In the genomic region with DNA sequence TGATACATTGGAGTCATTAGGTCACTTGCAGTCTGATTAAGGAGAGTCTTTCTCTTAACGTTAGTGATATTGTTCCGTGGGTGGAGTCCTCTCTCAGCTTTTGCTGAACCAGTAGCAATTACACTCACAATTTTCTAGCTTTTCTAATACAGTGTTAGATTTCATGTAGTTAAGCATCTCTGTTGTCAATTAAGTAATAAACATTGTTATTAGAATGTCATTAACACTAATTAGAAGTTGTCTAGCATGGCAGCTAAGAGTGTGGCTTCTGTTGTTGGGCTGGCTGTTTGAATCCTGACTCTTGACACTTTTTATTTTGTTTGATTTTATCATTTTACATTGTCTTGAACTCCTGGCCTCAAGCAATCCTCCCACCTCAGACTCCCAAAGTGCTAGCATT, we compare ENCODE assay signal across 1 cellular context.
TF ChIP-seq lines count a peak whose summit lies in the region.

No MANE protein-coding gene starts in this region.

TF ChIP-seq in K562, 482 proteins besides CTCF, POLR2A, EP300 and RAD21 (continued from another document):
- TF ChIP-seq, protein P1, sequence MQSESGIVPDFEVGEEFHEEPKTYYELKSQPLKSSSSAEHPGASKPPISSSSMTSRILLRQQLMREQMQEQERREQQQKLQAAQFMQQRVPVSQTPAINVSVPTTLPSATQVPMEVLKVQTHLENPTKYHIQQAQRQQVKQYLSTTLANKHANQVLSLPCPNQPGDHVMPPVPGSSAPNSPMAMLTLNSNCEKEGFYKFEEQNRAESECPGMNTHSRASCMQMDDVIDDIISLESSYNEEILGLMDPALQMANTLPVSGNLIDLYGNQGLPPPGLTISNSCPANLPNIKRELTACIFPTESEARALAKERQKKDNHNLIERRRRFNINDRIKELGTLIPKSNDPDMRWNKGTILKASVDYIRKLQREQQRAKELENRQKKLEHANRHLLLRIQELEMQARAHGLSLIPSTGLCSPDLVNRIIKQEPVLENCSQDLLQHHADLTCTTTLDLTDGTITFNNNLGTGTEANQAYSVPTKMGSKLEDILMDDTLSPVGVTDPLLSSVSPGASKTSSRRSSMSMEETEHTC (IDR thresholded peaks at IDR 0.05): no peak
- TF ChIP-seq EHMT2 (IDR thresholded peaks at IDR 0.05) (no peak), STAT5B (CRISPR knock-in tag; IDR thresholded peaks at IDR 0.05) (no peak), ZNF232 (CRISPR knock-in tag; IDR thresholded peaks at IDR 0.05) (peak; percentile 78; the same call in 1 of the 2 replicates), SAFB (IDR thresholded peaks at IDR 0.05; ENCODE audit: borderline replicate concordance, low read depth, low read length) (no peak), TRIM28 (IDR thresholded peaks at IDR 0.05) (no peak)
